Comparison of ENCODE assay signal across 8 cellular contexts in the genomic region with DNA sequence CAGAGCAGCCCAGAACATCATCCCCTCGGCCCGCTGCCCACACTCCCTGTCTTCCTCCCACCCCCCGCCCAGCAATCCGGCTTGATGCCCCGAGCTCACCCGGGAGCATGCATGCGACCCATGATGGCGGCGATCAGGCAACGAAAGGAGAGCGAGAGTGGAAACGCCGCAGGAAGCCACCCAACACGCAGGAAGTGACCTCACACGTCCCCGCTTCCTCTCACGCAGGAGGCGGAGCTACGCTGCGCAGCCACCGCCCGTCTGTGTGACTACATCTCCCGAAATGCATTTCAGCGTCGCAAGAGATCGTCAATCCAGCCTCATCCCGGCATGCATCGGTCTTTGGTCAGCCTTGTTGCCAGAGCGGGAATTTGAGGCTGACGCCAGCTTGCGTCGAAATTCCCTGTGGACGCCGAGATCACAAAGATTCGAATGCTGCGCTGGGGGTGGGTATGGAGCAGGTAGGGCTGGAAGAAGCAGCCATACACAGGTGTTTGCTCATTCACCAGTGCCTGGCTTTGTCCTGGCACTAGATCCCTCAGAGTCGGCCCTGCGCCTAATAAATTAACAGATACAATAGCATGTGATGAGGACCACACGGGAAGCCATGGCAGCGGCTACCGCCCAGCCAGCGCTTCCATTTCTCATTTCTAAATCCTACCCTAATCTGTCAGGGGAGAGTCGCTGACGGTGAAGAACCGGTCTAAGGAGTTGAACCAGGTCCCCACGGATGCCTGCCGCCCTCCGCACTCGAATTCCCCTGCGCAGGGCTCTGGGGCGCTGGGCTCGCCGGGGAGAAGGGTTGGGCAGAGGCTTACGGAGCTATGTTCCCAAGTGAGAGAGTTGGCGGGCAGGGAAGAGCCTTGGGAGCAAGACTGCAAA. TPM values are rescaled to one million over a fixed set of nuclear protein-coding genes. Genes with fewer than 3 reads are reported as not detected.
DNase-seq lines count a peak whose midpoint lies in the region; ATAC-seq and TF ChIP-seq lines count a peak whose summit lies in the region.

A gene (minus strand): TSS at position 148 of the 882 bp plus-strand sequence. CDS start 26 bp downstream, at position 122.

- no peak for TF ChIP-seq CTCF in GM13976 (IDR thresholded peaks at IDR 0.05; ENCODE audit: borderline replicate concordance, control extremely low read depth, extremely low read depth, insufficient read depth, missing control alignments)
- no peak for TF ChIP-seq CTCF in upper lobe of right lung (IDR thresholded peaks at IDR 0.05)

- ATAC-seq in HG02870 (IDR thresholded peaks at IDR 0.05; ENCODE audit: unreplicated experiment) (peak; percentile 94), left cardiac atrium (peak; percentile 98 to 99), upper lobe of right lung (peak; percentile 99)

- intact Hi-C loops in T-helper 1 cell treated with Interleukin-12 subunit alpha and Interleukin-12 subunit beta and Interleukin-4 antibody, amounts not matched to agents 30 ng/mL and 1 ng/mL, for 36 hours (cut with micrococcal nuclease) = loop anchor here (1.0 to 5.0 kb wide), 15 partner anchors 63 to 1557 kb away; a partner anchor contains a TSS
- intact Hi-C loops in left cardiac atrium (cut with DNase I) = no loop called here
- intact Hi-C loops in posterior vena cava (cut with DNase I) = no loop called here
- intact Hi-C loops in upper lobe of right lung (cut with DNase I) = no loop called here

- no peaks in the 10 kb centered on the region for H3K9me3 ChIP-seq in upper lobe of right lung

- peak within 1 kb of the TSS; percentile 93 for H3K27ac ChIP-seq in upper lobe of right lung

- H3K4me3 ChIP-seq in upper lobe of right lung = peak within 1 kb of the TSS; percentile 78

- DNase-seq in GM13976 (ENCODE audit: low spot score) = peak; percentile 98
- DNase-seq in NCI-H146 treated with DMSO at 0.1 percent for 48 hours (lab: John Stamatoyannopoulos, UW; ENCODE audit: unreplicated experiment) = peak; percentile 96
- peak; percentile 99 for DNase-seq in amniotic epithelial cell (ENCODE audit: low read depth)
- DNase-seq in left cardiac atrium = peak; percentile 97
- DNase-seq in posterior vena cava (ENCODE audit: low spot score) = peak; percentile 99
- peak; percentile 97 for DNase-seq in upper lobe of right lung

- peaks cover 36% of the 10 kb centered on the region for H3K36me3 ChIP-seq in upper lobe of right lung

- in situ Hi-C loops in GM13976 (cut with MboI; ENCODE audit: low sequenced_read_pairs, unreplicated experiment) = no loop called here

- peaks cover 22% of the 10 kb centered on the region for H3K4me1 ChIP-seq in upper lobe of right lung

- no peaks in the 10 kb centered on the region for H3K27me3 ChIP-seq in upper lobe of right lung

RNA-seq across cellular contexts. Expression of the gene that starts here (rescaled TPM):
- 903 and 931 TPM in 2 replicates for total RNA-seq in T-helper 1 cell treated with Interleukin-12 subunit alpha and Interleukin-12 subunit beta and Interleukin-4 antibody, amounts not matched to agents 30 ng/mL and 1 ng/mL, for 36 hours
- total RNA-seq in left cardiac atrium (100 to 1,000 TPM; 784 to 822 TPM), posterior vena cava (100 to 1,000 TPM; 772 to 813 TPM), upper lobe of right lung (755 TPM)

Comparison
In these comparisons a context has a peak if more than half of its experiments do, and no peak if none do; other contexts are left out.
1. Peak in every context shown above with its lines: DNase-seq, ATAC-seq, H3K4me3 ChIP-seq and H3K27ac ChIP-seq.